ENCODE assay signal across 8 cellular contexts in genomic region chr13:101942038-101942437, GRCh38.
A peak's percentile ranks its signal among the peaks of the same experiment; 100 is the strongest.
DNase-seq lines count a peak whose midpoint lies in the region; ATAC-seq and TF ChIP-seq lines count a peak whose summit lies in the region.

No MANE protein-coding gene starts in this region.

- POLR2A ChIA-PET in OCI-LY7 (lab: Charles Lee) = interaction anchor here (0.6 to 0.9 kb wide), 2 partner anchors 202 to 302 kb away, joined by 3 read pairs; no protein-coding TSS in a partner anchor

- H3K4me3 ChIP-seq in OCI-LY7 (ENCODE audit: low read depth, low read length, poor library complexity, severe bottlenecking) (no peak overlapping the region), fibroblast of lung (replicated peaks in 1 of 4; ENCODE audit: control extremely low read depth in 1 of 4, insufficient read depth in 1 of 4, low read depth in 3 of 4, low read length in 4 of 4) (no peak overlapping the region)

- CTCF ChIA-PET in OCI-LY7 (lab: Charles Lee; ENCODE audit: unreplicated experiment) = interaction anchor here (1.0 kb wide), 1 partner anchor 631 kb away, joined by 3 read pairs; no protein-coding TSS in a partner anchor

- in situ Hi-C loops in ACHN (cut with HindIII; ENCODE audit: low pct_ligation_motif_present, low pct_unique_long_range_greater_than_20kb, low sequenced_read_pairs) = no loop called here

- peak; percentile 73 for ATAC-seq in GM18867 (IDR thresholded peaks at IDR 0.05; ENCODE audit: unreplicated experiment)

- no peaks in the 10 kb centered on the region for H3K36me3 ChIP-seq in OCI-LY7 (ENCODE audit: insufficient read depth, low read length)
- H3K36me3 ChIP-seq in fibroblast of lung (ENCODE audit: control insufficient read depth, insufficient read depth, low read length) = no peaks in the 10 kb centered on the region

- H3K4me1 ChIP-seq in OCI-LY7 (ENCODE audit: insufficient read depth, low read length, poor library complexity, severe bottlenecking) (no peaks in the 10 kb centered on the region), fibroblast of lung (ENCODE audit: control insufficient read depth, extremely low read depth, insufficient read depth, low read length) (no peaks in the 10 kb centered on the region)

- peak; percentile 67 for TF ChIP-seq CTCF in OCI-LY7 (conservative IDR thresholded peaks at IDR 0.05; ENCODE audit: low read length)
- TF ChIP-seq CTCF in fibroblast of lung (conservative IDR thresholded peaks at IDR 0.05 in 1 of 2, IDR thresholded peaks at IDR 0.05 in 1 of 2; ENCODE audit: low read depth in 1 of 2, low read length in 2 of 2) = peak; percentile 78 to 90

- DNase-seq in ACHN = peak; percentile 40
- DNase-seq in HPDE6-E6E7 (ENCODE audit: extremely low spot score) = peak; percentile 12
- peak; percentile 4 for DNase-seq in OCI-LY7 (ENCODE audit: low spot score)
- peak; percentile 20 to 59 for DNase-seq in fibroblast of lung (ENCODE audit: low read depth in 2 of 2)
- DNase-seq in pons (ENCODE audit: low spot score) = peak; percentile 79
- DNase-seq in central memory CD4-positive, alpha-beta T cell = no peak
- no peak for DNase-seq in activated CD4-positive, alpha-beta T cell treated with anti-CD3 and anti-CD28 coated beads, Interleukin-2, amount 50 U/mL, for 48 hours

- no peak overlapping the region for H3K27ac ChIP-seq in OCI-LY7 (ENCODE audit: low read depth, low read length, poor library complexity, severe bottlenecking)
- no peak overlapping the region for H3K27ac ChIP-seq in fibroblast of lung (ENCODE audit: insufficient read depth, low read length)

- H2AFZ ChIP-seq in OCI-LY7 (ENCODE audit: low read length) (no peak overlapping the region), fibroblast of lung (ENCODE audit: low read length) (no peak overlapping the region)

- no peak overlapping the region for H3K4me2 ChIP-seq in OCI-LY7 (ENCODE audit: low read length)
- H3K4me2 ChIP-seq in fibroblast of lung (ENCODE audit: extremely low read depth, insufficient read depth, low read length) = no peak overlapping the region

- H4K20me1 ChIP-seq in OCI-LY7 (ENCODE audit: insufficient read depth, low read length) = no peaks in the 10 kb centered on the region
- H4K20me1 ChIP-seq in fibroblast of lung (ENCODE audit: control insufficient read depth, extremely low read depth, insufficient read depth, low read length) = no peaks in the 10 kb centered on the region

- no peaks in the 10 kb centered on the region for H3K79me2 ChIP-seq in OCI-LY7 (ENCODE audit: insufficient read depth, low read depth, low read length)
- H3K79me2 ChIP-seq in fibroblast of lung (ENCODE audit: control insufficient read depth, insufficient read depth, low read length) = no peaks in the 10 kb centered on the region

- no peaks in the 10 kb centered on the region for H3K27me3 ChIP-seq in fibroblast of lung (ENCODE audit: control insufficient read depth, insufficient read depth, low read length)

- H3K9me3 ChIP-seq in OCI-LY7 (ENCODE audit: low read length) (no peaks in the 10 kb centered on the region), fibroblast of lung (ENCODE audit: control insufficient read depth, insufficient read depth, low read depth, low read length) (no peaks in the 10 kb centered on the region)

- H3K9me2 ChIP-seq in OCI-LY7 (ENCODE audit: insufficient read depth, low read length) = no peaks in the 10 kb centered on the region

- no peak overlapping the region for H3K9ac ChIP-seq in fibroblast of lung (ENCODE audit: insufficient read depth, low read length)

- intact Hi-C loops in OCI-LY7 (cut with micrococcal nuclease; ENCODE audit: unreplicated experiment) = loop anchor here (5.0 kb wide), 2 partner anchors 515 to 615 kb away; no protein-coding TSS in a partner anchor

- BruUV-seq in OCI-LY7 (replicated peaks; lab: Mats Ljungman, UMichigan) = no TSS peak

Comparison
In these comparisons a context has a peak if more than half of its experiments do, and no peak if none do; other contexts are left out.
1. DNase-seq: peak in ACHN (single experiment), HPDE6-E6E7 (single experiment), OCI-LY7 (single experiment), fibroblast of lung (2 of 2) and pons (single experiment); none in central memory CD4-positive, alpha-beta T cell (single experiment) and activated CD4-positive, alpha-beta T cell treated with anti-CD3 and anti-CD28 coated beads, Interleukin-2, amount 50 U/mL, for 48 hours (0 of 2).